1 cellular context compared by ENCODE assay signal in the genomic region with DNA sequence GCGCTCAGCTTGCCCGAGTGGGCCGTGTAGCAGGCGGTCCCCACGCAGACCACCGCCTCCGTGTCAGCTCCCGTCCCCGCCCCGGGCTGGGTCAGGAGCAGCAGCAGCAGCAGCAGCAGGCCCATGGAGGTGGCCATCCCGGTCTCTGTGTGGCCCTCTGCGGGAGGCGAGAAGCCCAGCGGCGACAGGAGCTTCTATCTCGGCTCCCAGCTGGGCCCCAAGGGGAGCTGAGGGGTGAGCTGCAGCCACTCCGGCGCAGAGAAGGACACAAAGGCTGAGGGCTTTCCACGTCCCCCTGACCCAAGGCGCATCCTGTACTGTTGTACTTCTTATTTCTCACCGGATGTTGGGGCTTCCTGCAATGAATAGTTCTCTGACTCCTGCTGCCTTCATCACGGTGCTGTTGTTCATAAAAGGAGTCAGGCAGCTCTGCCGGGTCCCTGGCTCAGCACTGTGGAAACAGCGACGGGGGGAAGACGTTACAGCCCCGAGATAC.
A peak's percentile ranks its signal among the peaks of the same experiment; 100 is the strongest.
TF ChIP-seq lines count a peak whose summit lies in the region.

A gene with protein sequence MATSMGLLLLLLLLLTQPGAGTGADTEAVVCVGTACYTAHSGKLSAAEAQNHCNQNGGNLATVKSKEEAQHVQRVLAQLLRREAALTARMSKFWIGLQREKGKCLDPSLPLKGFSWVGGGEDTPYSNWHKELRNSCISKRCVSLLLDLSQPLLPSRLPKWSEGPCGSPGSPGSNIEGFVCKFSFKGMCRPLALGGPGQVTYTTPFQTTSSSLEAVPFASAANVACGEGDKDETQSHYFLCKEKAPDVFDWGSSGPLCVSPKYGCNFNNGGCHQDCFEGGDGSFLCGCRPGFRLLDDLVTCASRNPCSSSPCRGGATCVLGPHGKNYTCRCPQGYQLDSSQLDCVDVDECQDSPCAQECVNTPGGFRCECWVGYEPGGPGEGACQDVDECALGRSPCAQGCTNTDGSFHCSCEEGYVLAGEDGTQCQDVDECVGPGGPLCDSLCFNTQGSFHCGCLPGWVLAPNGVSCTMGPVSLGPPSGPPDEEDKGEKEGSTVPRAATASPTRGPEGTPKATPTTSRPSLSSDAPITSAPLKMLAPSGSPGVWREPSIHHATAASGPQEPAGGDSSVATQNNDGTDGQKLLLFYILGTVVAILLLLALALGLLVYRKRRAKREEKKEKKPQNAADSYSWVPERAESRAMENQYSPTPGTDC (minus strand): TSS at position 269 of the 496 bp plus-strand sequence. CDS start 132 bp downstream, at position 137.

TF ChIP-seq in endothelial cell of umbilical vein, 7 proteins besides CTCF, POLR2A, EP300 and RAD21 (continued from another document):
- peak; percentile 49 for TF ChIP-seq JUN (IDR thresholded peaks at IDR 0.05; ENCODE audit: borderline replicate concordance, insufficient read depth, insufficient read length, low read depth)
TF ChIP-seq in endothelial cell of umbilical vein: peak in this region for 4.
